13 cellular contexts compared by ENCODE assay signal in the genomic region with DNA sequence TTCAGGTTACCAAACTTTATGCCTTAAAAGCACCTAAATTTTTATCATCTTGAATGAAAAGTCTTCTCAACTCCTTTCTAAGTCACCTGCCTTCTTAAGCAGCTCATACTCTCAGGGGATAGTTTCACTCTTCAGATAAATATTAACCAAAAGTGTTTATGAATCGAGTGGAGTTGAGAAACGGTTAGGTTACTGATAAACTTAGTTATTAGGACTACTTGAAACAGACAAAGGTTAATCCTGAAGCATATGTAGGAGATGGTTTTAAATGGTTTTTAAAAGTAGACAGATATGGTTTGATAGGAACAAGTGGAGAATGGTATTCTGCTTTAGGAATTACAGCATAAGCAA.
DNase-seq lines count a peak whose midpoint lies in the region; ATAC-seq lines count a peak whose summit lies in the region.
"Had no signal": no experiment of that assay in that cellular context is flagged by ENCODE, and none has a peak within 500 bp of the region (broad histone marks: within the 10 kb centered on the region; RNA-seq: fewer than 3 reads in every experiment).

No MANE protein-coding gene starts in this region.

- DNase-seq in NCI-H226 = no peak
- DNase-seq in NCI-H524 treated with DMSO at 0.1 percent for 48 hours (lab: John Stamatoyannopoulos, UW) = no peak
- DNase-seq in cortex of kidney (lab: John Stamatoyannopoulos, UW) = no peak
- no peak for DNase-seq in cerebellar cortex (ENCODE audit: low spot score)
- DNase-seq: activated CD4-positive, alpha-beta T cell treated with anti-CD3 and anti-CD28 coated beads for 48 hours; OCI-M1; spleen had no signal

- ATAC-seq in GM19452 (IDR thresholded peaks at IDR 0.05; ENCODE audit: unreplicated experiment) (peak; percentile 84), HG02840 (IDR thresholded peaks at IDR 0.05; ENCODE audit: low FRiP score, unreplicated experiment) (peak; percentile 77), HG03520 (IDR thresholded peaks at IDR 0.05; ENCODE audit: unreplicated experiment) (peak; percentile 75)
- ATAC-seq: activated T-helper 17 cell treated with anti-CD3 and anti-CD28 coated beads, Interleukin-2, amount 50 U/mL, for 72 hours had no signal

- peak overlapping the region; percentile 55; the same call in 1 of the 2 replicates for H3K4me3 ChIP-seq in GM08714 (ENCODE audit: low read length)
- H3K4me3 ChIP-seq: lung, spleen had no signal
